In genomic region chr19:41189425-41190065, GRCh38 we compare ENCODE assay signal across 19 cellular contexts. TPM values are rescaled to one million over a fixed set of nuclear protein-coding genes. Genes with fewer than 3 reads are reported as not detected.
DNase-seq lines count a peak whose midpoint lies in the region; ATAC-seq and TF ChIP-seq lines count a peak whose summit lies in the region.
"Had no signal": no experiment of that assay in that cellular context is flagged by ENCODE, and none has a peak within 500 bp of the region (broad histone marks: within the 10 kb centered on the region; RNA-seq: fewer than 3 reads in every experiment).

No MANE protein-coding gene starts in this region.

- CTCF ChIA-PET in activated CD8-positive, alpha-beta memory T cell treated with anti-CD3 and anti-CD28 coated beads, Interleukin-2, amount 10 ng/mL, durations not matched to agents 7 days and 5 days (lab: Charles Lee) = no interaction called here

- no peak overlapping the region for H3K4me3 Mint-ChIP-seq in nephron
- H3K4me3 Mint-ChIP-seq in activated CD8-positive, alpha-beta memory T cell treated with anti-CD3 and anti-CD28 coated beads, Interleukin-2, amount 10 ng/mL, durations not matched to agents 7 days and 5 days = no peak overlapping the region
- H3K4me3 Mint-ChIP-seq: activated naive CD8-positive, alpha-beta T cell treated with anti-CD3 and anti-CD28 coated beads for 36 hours; B cell; effector memory CD8-positive, alpha-beta T cell had no signal

- no peak overlapping the region for H3K4me3 ChIP-seq in fibroblast of the aortic adventitia (ENCODE audit: low read depth, low read length)
- H3K4me3 ChIP-seq: esophagus squamous epithelium, lower lobe of right lung had no signal

- no peak for TF ChIP-seq CTCF in fibroblast of the aortic adventitia (IDR thresholded peaks at IDR 0.05; ENCODE audit: insufficient read depth, low read length)
- no peak for TF ChIP-seq CTCF in nephron (IDR thresholded peaks at IDR 0.05; ENCODE audit: unreplicated experiment in 3 of 3)

- H3K27me3 Mint-ChIP-seq in nephron (ENCODE audit: low read depth) = peaks cover 64% of the 10 kb centered on the region
- peaks cover 44% of the 10 kb centered on the region for H3K27me3 Mint-ChIP-seq in activated CD8-positive, alpha-beta memory T cell treated with anti-CD3 and anti-CD28 coated beads, Interleukin-2, amount 10 ng/mL, durations not matched to agents 7 days and 5 days

- peak overlapping the region; percentile 33 to 71 (median 55) for H3K27ac Mint-ChIP-seq in nephron
- H3K27ac Mint-ChIP-seq in activated CD8-positive, alpha-beta memory T cell treated with anti-CD3 and anti-CD28 coated beads, Interleukin-2, amount 10 ng/mL, durations not matched to agents 7 days and 5 days = no peak overlapping the region
- H3K27ac Mint-ChIP-seq: activated naive CD8-positive, alpha-beta T cell treated with anti-CD3 and anti-CD28 coated beads for 36 hours; B cell; effector memory CD8-positive, alpha-beta T cell had no signal

- H3K9me3 Mint-ChIP-seq in nephron = no peaks in the 10 kb centered on the region
- H3K9me3 Mint-ChIP-seq in activated CD8-positive, alpha-beta memory T cell treated with anti-CD3 and anti-CD28 coated beads, Interleukin-2, amount 10 ng/mL, durations not matched to agents 7 days and 5 days (ENCODE audit: low read depth) = no peaks in the 10 kb centered on the region
- H3K9me3 Mint-ChIP-seq: activated naive CD8-positive, alpha-beta T cell treated with anti-CD3 and anti-CD28 coated beads for 36 hours; effector memory CD8-positive, alpha-beta T cell had no signal

- H3K4me1 Mint-ChIP-seq in nephron = peaks cover 10% of the 10 kb centered on the region
- H3K4me1 Mint-ChIP-seq in activated CD8-positive, alpha-beta memory T cell treated with anti-CD3 and anti-CD28 coated beads, Interleukin-2, amount 10 ng/mL, durations not matched to agents 7 days and 5 days = peaks cover 12% of the 10 kb centered on the region

- no peaks in the 10 kb centered on the region for H3K36me3 Mint-ChIP-seq in nephron (ENCODE audit: low read depth)
- H3K36me3 Mint-ChIP-seq in activated CD8-positive, alpha-beta memory T cell treated with anti-CD3 and anti-CD28 coated beads, Interleukin-2, amount 10 ng/mL, durations not matched to agents 7 days and 5 days = no peaks in the 10 kb centered on the region
- H3K36me3 Mint-ChIP-seq: activated naive CD8-positive, alpha-beta T cell treated with anti-CD3 and anti-CD28 coated beads for 36 hours had no signal

- peak; percentile 22 for DNase-seq in NCI-H1105 treated with DMSO at 0.1 percent for 48 hours (lab: John Stamatoyannopoulos, UW)
- no peak for DNase-seq in NCI-H1105 (lab: John Stamatoyannopoulos, UW)
- peak; percentile 74 for DNase-seq in NCI-H2227 (lab: John Stamatoyannopoulos, UW; ENCODE audit: unreplicated experiment)
- DNase-seq in fibroblast of the aortic adventitia (ENCODE audit: low read depth) = peak; percentile 27
- no peak for DNase-seq in NCI-H1930 (lab: John Stamatoyannopoulos, UW)
- no peak for DNase-seq in activated CD8-positive, alpha-beta memory T cell treated with anti-CD3 and anti-CD28 coated beads, Interleukin-2, amount 10 ng/mL, durations not matched to agents 7 days and 5 days
- DNase-seq: 8988T; activated CD4-positive, alpha-beta T cell treated with anti-CD3 and anti-CD28 coated beads for 1 hour; activated naive CD8-positive, alpha-beta T cell treated with anti-CD3 and anti-CD28 coated beads for 36 hours; effector memory CD8-positive, alpha-beta T cell; EL; esophagus squamous epithelium; lower lobe of right lung; NCI-H2029; nucleus accumbens had no signal

- no peak for ATAC-seq in GM21423 (IDR thresholded peaks at IDR 0.05; ENCODE audit: unreplicated experiment)
- ATAC-seq in activated CD8-positive, alpha-beta memory T cell treated with anti-CD3 and anti-CD28 coated beads, Interleukin-2, amount 10 ng/mL, durations not matched to agents 7 days and 5 days = no peak
- ATAC-seq: effector memory CD8-positive, alpha-beta T cell; lower lobe of right lung had no signal

RNA-seq across cellular contexts. Expression of gene CYP2S1, which starts 3.5 kb away (rescaled TPM):
- total RNA-seq in fibroblast of the aortic adventitia (ENCODE audit: low replicate concordance) = 0.45 TPM in 1 of 2 replicates, not detected in the other
- total RNA-seq in activated CD8-positive, alpha-beta memory T cell treated with anti-CD3 and anti-CD28 coated beads, Interleukin-2, amount 10 ng/mL, durations not matched to agents 7 days and 5 days = under 1 TPM in 1 of 2 experiments, not detected in 1; 0.19 TPM
- total RNA-seq: B cell, chondrocyte had no signal

RNA-seq across cellular contexts. Expression of gene AXL, which starts 29.5 kb away (rescaled TPM):
- total RNA-seq in fibroblast of the aortic adventitia (ENCODE audit: low replicate concordance) = 121 and 305 TPM in 2 replicates
- total RNA-seq in activated CD8-positive, alpha-beta memory T cell treated with anti-CD3 and anti-CD28 coated beads, Interleukin-2, amount 10 ng/mL, durations not matched to agents 7 days and 5 days = under 1 TPM; 0.05 to 0.29 TPM
- total RNA-seq: B cell had no signal

Comparison
In these comparisons a context has a peak if more than half of its experiments do, and no peak if none do; other contexts are left out.
1. DNase-seq: peak in NCI-H1105 treated with DMSO at 0.1 percent for 48 hours (single experiment), NCI-H2227 (single experiment) and fibroblast of the aortic adventitia (single experiment); none in NCI-H1105 (single experiment), NCI-H1930 (0 of 2) and activated CD8-positive, alpha-beta memory T cell treated with anti-CD3 and anti-CD28 coated beads, Interleukin-2, amount 10 ng/mL, durations not matched to agents 7 days and 5 days (single experiment).
2. RNA of gene AXL, which starts 29.5 kb away (total RNA-seq): 121 to 305 TPM in fibroblast of the aortic adventitia; 0.05 to 0.29 TPM in activated CD8-positive, alpha-beta memory T cell treated with anti-CD3 and anti-CD28 coated beads, Interleukin-2, amount 10 ng/mL, durations not matched to agents 7 days and 5 days; every median in the first group is over 10 times any median in the second.